ENCODE assay signal across 11 cellular contexts in the genomic region with DNA sequence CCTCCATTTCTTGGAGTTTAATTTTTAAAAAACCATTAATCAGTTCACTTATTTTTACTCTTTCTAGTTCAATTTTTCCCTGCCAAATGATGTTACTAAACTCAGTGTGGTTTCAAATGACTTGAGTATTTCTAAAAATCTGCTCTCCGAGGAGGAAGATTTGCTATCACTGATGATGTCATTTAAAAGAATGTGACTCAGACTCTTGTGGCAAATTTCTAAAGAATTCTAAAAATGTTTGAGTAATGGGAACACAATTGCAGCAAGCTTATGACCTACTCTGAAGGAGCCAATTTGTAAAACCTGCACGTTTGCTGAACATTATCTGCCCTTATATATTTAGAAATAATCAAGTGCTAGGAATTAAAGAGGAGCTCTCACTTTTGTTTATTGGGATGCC.
A peak's percentile ranks its signal among the peaks of the same experiment; 100 is the strongest.
DNase-seq lines count a peak whose midpoint lies in the region; ATAC-seq and TF ChIP-seq lines count a peak whose summit lies in the region.
"Had no signal": no experiment of that assay in that cellular context is flagged by ENCODE, and none has a peak within 500 bp of the region (broad histone marks: within the 10 kb centered on the region; RNA-seq: fewer than 3 reads in every experiment).

No MANE protein-coding gene starts in this region.

- peaks cover 7% of the 10 kb centered on the region for H3K4me1 Mint-ChIP-seq in glutamatergic neuron (ENCODE audit: low read depth, unreplicated experiment)

- peaks cover 21% of the 10 kb centered on the region for H3F3A ChIP-seq in MM.1S (ENCODE audit: insufficient read depth, low read length)

- no peak overlapping the region for H2AFZ ChIP-seq in MM.1S (ENCODE audit: low read length)

- H3K79me2 ChIP-seq in MM.1S (ENCODE audit: low read length): no peaks in the 10 kb centered on the region

- no peak overlapping the region for H3K27ac Mint-ChIP-seq in glutamatergic neuron (ENCODE audit: unreplicated experiment)

- H3K9me3 Mint-ChIP-seq in glutamatergic neuron (ENCODE audit: unreplicated experiment): peaks cover 8% of the 10 kb centered on the region

- H3K4me3 Mint-ChIP-seq in glutamatergic neuron (ENCODE audit: unreplicated experiment): no peak overlapping the region

- H3K9me3 ChIP-seq in MM.1S (replicated peaks; ENCODE audit: insufficient read depth, low read length) (no peaks in the 10 kb centered on the region), ascending aorta (no peaks in the 10 kb centered on the region)

- TF ChIP-seq CTCF in AG10803 (conservative IDR thresholded peaks at IDR 0.05; ENCODE audit: low read length) (no peak), MM.1S (IDR thresholded peaks at IDR 0.05; ENCODE audit: low read length) (no peak), glutamatergic neuron (IDR thresholded peaks at IDR 0.05; ENCODE audit: partially characterized antibody, unreplicated experiment) (no peak), ascending aorta (IDR thresholded peaks at IDR 0.05) (no peak)

- no peaks in the 10 kb centered on the region for H4K20me1 ChIP-seq in MM.1S (ENCODE audit: insufficient read depth, low read length)

- H3K4me3 ChIP-seq in AG10803 (ENCODE audit: low read length) (no peak overlapping the region), MM.1S (ENCODE audit: low read length) (no peak overlapping the region), ascending aorta (no peak overlapping the region)

- H3K36me3 ChIP-seq in MM.1S (replicated peaks; ENCODE audit: insufficient read depth, low read length) (no peaks in the 10 kb centered on the region), ascending aorta (no peaks in the 10 kb centered on the region)

- H3K27ac ChIP-seq in MM.1S (ENCODE audit: low read length): no peak overlapping the region
- no peak overlapping the region for H3K27ac ChIP-seq in ascending aorta
- H3K27ac ChIP-seq: KMS-11 had no signal

- H3K27me3 Mint-ChIP-seq in glutamatergic neuron (ENCODE audit: unreplicated experiment): peaks cover 6% of the 10 kb centered on the region

- H3K9me2 ChIP-seq in MM.1S (replicated peaks; ENCODE audit: insufficient read depth, low read length): no peaks in the 10 kb centered on the region

- H3K27me3 ChIP-seq in MM.1S (replicated peaks; ENCODE audit: insufficient read depth, low read length) (no peaks in the 10 kb centered on the region), ascending aorta (no peaks in the 10 kb centered on the region)

- DNase-seq in AG10803 (ENCODE audit: low read depth): peak; percentile 94
- DNase-seq in M059J (ENCODE audit: low read depth): peak; percentile 84
- DNase-seq in astrocyte of the hippocampus (ENCODE audit: low read depth, low spot score): peak; percentile 84
- DNase-seq in myocyte (ENCODE audit: low read depth): peak; percentile 64
- DNase-seq in MM.1S: no peak
- DNase-seq in glutamatergic neuron: no peak
- DNase-seq in ascending aorta (ENCODE audit: low spot score in 2 of 2): no peak
- DNase-seq: activated effector memory CD4-positive, alpha-beta T cell treated with anti-CD3 and anti-CD28 coated beads, Interleukin-2, amount 50 U/mL, for 16 hours; Right ventricle myocardium superior had no signal

- H3K4me1 ChIP-seq in MM.1S (ENCODE audit: low read length): peaks cover 7% of the 10 kb centered on the region; the same call in 1 of the 2 replicates
- peaks cover 0 to 13% of the 10 kb centered on the region in 2 donors for H3K4me1 ChIP-seq in ascending aorta

- no peak overlapping the region for H3K9ac ChIP-seq in MM.1S (ENCODE audit: low read length)
- H3K9ac ChIP-seq: KMS-11 had no signal

- no peak overlapping the region for H3K4me2 ChIP-seq in MM.1S (ENCODE audit: low read depth, low read length)
- H3K4me2 ChIP-seq: KMS-11 had no signal

- intact Hi-C loops in ascending aorta (cut with DNase I): loop anchor here (10.0 kb wide), 2 partner anchors 411 to 631 kb away; no protein-coding TSS in a partner anchor

- H3K36me3 Mint-ChIP-seq in glutamatergic neuron (ENCODE audit: unreplicated experiment): no peaks in the 10 kb centered on the region

- ATAC-seq in GM19452 (IDR thresholded peaks at IDR 0.05; ENCODE audit: unreplicated experiment): no peak

Comparison
In these comparisons a context has a peak if more than half of its experiments do, and no peak if none do; other contexts are left out.
1. DNase-seq: peak in AG10803 (single experiment), M059J (single experiment), astrocyte of the hippocampus (single experiment) and myocyte (single experiment); none in MM.1S (single experiment), glutamatergic neuron (single experiment) and ascending aorta (0 of 2).